12 cellular contexts compared by ENCODE assay signal in genomic region chr19:58079792-58080191, GRCh38. TPM values are rescaled to one million over a fixed set of nuclear protein-coding genes. Genes with fewer than 3 reads are reported as not detected.
"Had no signal": no experiment of that assay in that cellular context is flagged by ENCODE, and none has a peak within 500 bp of the region (broad histone marks: within the 10 kb centered on the region; RNA-seq: fewer than 3 reads in every experiment).

No MANE protein-coding gene starts in this region.

- H3K36me3 ChIP-seq: HAP-1 had no signal

- H3K27ac Mint-ChIP-seq: GM23338, H9, HFFc6 had no signal

- H3K4me3 ChIP-seq: GM23248, GM23338, HAP-1 had no signal

- H3K4me1 Mint-ChIP-seq: GM23338, H9 had no signal

- H3K4me1 ChIP-seq: HAP-1 had no signal

- ATAC-seq: GM23338, HCT116 had no signal

- H3K9me3 ChIP-seq: HAP-1 had no signal

- H3K9ac ChIP-seq: GM23248 had no signal

- H3K4me3 Mint-ChIP-seq: GM23338, H9, HFFc6 had no signal

- H3K4me2 ChIP-seq: GM23338 had no signal

- DNase-seq: GM23248, GOT3, H7, H9, HCEC 1CT, HFFc6 had no signal

- FAIRE-seq: H1, H54 had no signal

- H2AFZ ChIP-seq: GM23248, GM23338 had no signal

- H3K27ac ChIP-seq: GM23248 had no signal

RNA-seq across cellular contexts. Expression of gene ZNF135, which starts 20.7 kb away (rescaled TPM):
- total RNA-seq: H4 had no signal

RNA-seq across cellular contexts. Expression of gene ZSCAN1, which starts 46.0 kb away (rescaled TPM):
- total RNA-seq: GM23248, H4, H7, HFFc6 had no signal
